9 cellular contexts compared by ENCODE assay signal in genomic region chr10:27744478-27745379, GRCh38. TPM values are rescaled to one million over a fixed set of nuclear protein-coding genes. Genes with fewer than 3 reads are reported as not detected.
DNase-seq lines count a peak whose midpoint lies in the region; ATAC-seq, FAIRE-seq and TF ChIP-seq lines count a peak whose summit lies in the region.
"Had no signal": no experiment of that assay in that cellular context is flagged by ENCODE, and none has a peak within 500 bp of the region (broad histone marks: within the 10 kb centered on the region; RNA-seq: fewer than 3 reads in every experiment).

No MANE protein-coding gene starts in this region.

- no peak for FAIRE-seq in GM12892 (lab: Jason Lieb, UNC)
- FAIRE-seq: islet of Langerhans had no signal

- TF ChIP-seq POLR2A in lower leg skin (IDR thresholded peaks at IDR 0.05), result no peak
- no peak for TF ChIP-seq POLR2A in GM12892 (IDR thresholded peaks at IDR 0.05; ENCODE audit: low read depth, low read length)

- no peaks in the 10 kb centered on the region for H3K9me3 Mint-ChIP-seq in stimulated activated naive CD8-positive, alpha-beta T cell treated with anti-CD3 and anti-CD28 coated beads, Interleukin-15, amount 100 ng/mL, for 72 hours

- 1 to 2% methylated on average over 73 to 83 of the region's 83 CpGs for whole genome bisulfite sequencing in lower leg skin, 2 donors

- H3K27ac Mint-ChIP-seq in stimulated activated naive CD8-positive, alpha-beta T cell treated with anti-CD3 and anti-CD28 coated beads, Interleukin-15, amount 100 ng/mL, for 72 hours, result peak overlapping the region in 1 of 2 donors; percentile 95

- peaks cover 78% of the 10 kb centered on the region for H3K27me3 Mint-ChIP-seq in stimulated activated naive CD8-positive, alpha-beta T cell treated with anti-CD3 and anti-CD28 coated beads, Interleukin-15, amount 100 ng/mL, for 72 hours

- H3K4me3 ChIP-seq in cardiac fibroblast (replicated peaks in 1 of 2; ENCODE audit: low read depth in 2 of 2, low read length in 2 of 2) (no peak overlapping the region), lower leg skin (ENCODE audit: low read depth, poor library complexity, severe bottlenecking) (peak overlapping the region; percentile 5)

- intact Hi-C loops in lower leg skin (cut with DNase I; ENCODE audit: low total_unique reads), result loop anchor here (10.0 kb wide), 1 partner anchor 650 kb away; no protein-coding TSS in a partner anchor

- TF ChIP-seq CTCF in cardiac fibroblast (IDR thresholded peaks at IDR 0.05; ENCODE audit: low read depth, low read length) (no peak), lower leg skin (IDR thresholded peaks at IDR 0.05) (no peak)

- H3K4me1 Mint-ChIP-seq in stimulated activated naive CD8-positive, alpha-beta T cell treated with anti-CD3 and anti-CD28 coated beads, Interleukin-15, amount 100 ng/mL, for 72 hours, result peaks cover 51% of the 10 kb centered on the region

- ATAC-seq in stimulated activated naive CD8-positive, alpha-beta T cell treated with anti-CD3 and anti-CD28 coated beads, Interleukin-15, amount 100 ng/mL, for 72 hours, result peak; percentile 8
- ATAC-seq in GM21529 (IDR thresholded peaks at IDR 0.05; ENCODE audit: unreplicated experiment), result no peak

- H3K4me3 Mint-ChIP-seq in stimulated activated naive CD8-positive, alpha-beta T cell treated with anti-CD3 and anti-CD28 coated beads, Interleukin-15, amount 100 ng/mL, for 72 hours, result peak overlapping the region; percentile 85 to 91

- DNase-seq in DMS114 treated with DMSO at 0.1 percent for 48 hours (lab: John Stamatoyannopoulos, UW; ENCODE audit: unreplicated experiment), result peak; percentile 20
- DNase-seq in NOMO-1 treated with dmso at 0.1 percent for 144 hours (lab: John Stamatoyannopoulos, UW; ENCODE audit: unreplicated experiment), result peak; percentile 17
- DNase-seq in cardiac fibroblast (ENCODE audit: low read depth in 2 of 2), result peak; percentile 11 to 22
- peak in 1 of 2 donors; percentile 86 for DNase-seq in lower leg skin (ENCODE audit: low spot score in 2 of 2)
- peak; percentile 36 to 58 for DNase-seq in stimulated activated naive CD8-positive, alpha-beta T cell treated with anti-CD3 and anti-CD28 coated beads, Interleukin-15, amount 100 ng/mL, for 72 hours
- no peak for DNase-seq in GM12892 (ENCODE audit: insufficient read length)
- no peak for DNase-seq in NCI-H1694 treated with DMSO at 0.1 percent for 48 hours (lab: John Stamatoyannopoulos, UW)

RNA-seq across cellular contexts. Expression of gene MKX, which starts 0.9 kb away (rescaled TPM):
- total RNA-seq in lower leg skin, result 1 to 10 TPM in 3 of 4 donors, under 1 TPM in 1; 0.84 to 1.3 (median 1.1) TPM
- not detected for polyA plus RNA-seq in GM12892 (2012; ENCODE audit: missing spikeins)

Comparison
In these comparisons a context has a peak if more than half of its experiments do, and no peak if none do; other contexts are left out.
1. DNase-seq: peak in DMS114 treated with DMSO at 0.1 percent for 48 hours (single experiment), NOMO-1 treated with dmso at 0.1 percent for 144 hours (single experiment), cardiac fibroblast (2 of 2) and stimulated activated naive CD8-positive, alpha-beta T cell treated with anti-CD3 and anti-CD28 coated beads, Interleukin-15, amount 100 ng/mL, for 72 hours (2 of 2); none in GM12892 (single experiment) and NCI-H1694 treated with DMSO at 0.1 percent for 48 hours (single experiment).